13 cellular contexts compared by ENCODE assay signal in genomic region chr2:235230809-235231601, GRCh38.
DNase-seq lines count a peak whose midpoint lies in the region; ATAC-seq, FAIRE-seq and TF ChIP-seq lines count a peak whose summit lies in the region.
"Had no signal": no experiment of that assay in that cellular context is flagged by ENCODE, and none has a peak within 500 bp of the region (broad histone marks: within the 10 kb centered on the region; RNA-seq: fewer than 3 reads in every experiment).

No MANE protein-coding gene starts in this region.

- peak; percentile 39 for DNase-seq in GM04503 (ENCODE audit: low read depth)
- DNase-seq in NCI-H2171 (lab: John Stamatoyannopoulos, UW), result peak; percentile 9
- peak; percentile 29 for DNase-seq in dermis blood vessel endothelial cell
- peak; percentile 87 for DNase-seq in retinal pigment epithelial cell (ENCODE audit: low read depth)
- no peak for DNase-seq in urothelium cell line (ENCODE audit: low spot score)
- DNase-seq in stimulated activated naive CD8-positive, alpha-beta T cell treated with anti-CD3 and anti-CD28 coated beads, Interleukin-15, amount 100 ng/mL, for 72 hours, result no peak
- DNase-seq in OCI-M2 (lab: John Stamatoyannopoulos, UW; ENCODE audit: unreplicated experiment), result no peak
- DNase-seq: activated effector memory CD4-positive, alpha-beta T cell treated with anti-CD3 and anti-CD28 coated beads, Interleukin-2, amount 50 U/mL, for 16 hours; MG63; natural killer cell; SHP77 treated with DMSO at 0.1 percent for 48 hours had no signal

- H3K4me3 Mint-ChIP-seq in stimulated activated naive CD8-positive, alpha-beta T cell treated with anti-CD3 and anti-CD28 coated beads, Interleukin-15, amount 100 ng/mL, for 72 hours, result no peak overlapping the region
- H3K4me3 Mint-ChIP-seq: natural killer cell; stimulated activated effector memory CD8-positive, alpha-beta T cell treated with anti-CD3 and anti-CD28 coated beads, Interleukin-12 subunit alpha, Interleukin-12 subunit beta, amount 100 ng/mL, for 72 hours had no signal

- FAIRE-seq in urothelium cell line (lab: Jason Lieb, UNC), result no peak

- H3K4me3 ChIP-seq in retinal pigment epithelial cell (ENCODE audit: low read length), result no peak overlapping the region
- H3K4me3 ChIP-seq: MG63 had no signal

- no peaks in the 10 kb centered on the region for H3K9me3 Mint-ChIP-seq in stimulated activated naive CD8-positive, alpha-beta T cell treated with anti-CD3 and anti-CD28 coated beads, Interleukin-15, amount 100 ng/mL, for 72 hours
- H3K9me3 Mint-ChIP-seq: natural killer cell; stimulated activated effector memory CD8-positive, alpha-beta T cell treated with anti-CD3 and anti-CD28 coated beads, Interleukin-12 subunit alpha, Interleukin-12 subunit beta, amount 100 ng/mL, for 72 hours had no signal

- H3K27me3 Mint-ChIP-seq in stimulated activated naive CD8-positive, alpha-beta T cell treated with anti-CD3 and anti-CD28 coated beads, Interleukin-15, amount 100 ng/mL, for 72 hours, result peaks cover 55% of the 10 kb centered on the region

- no peak overlapping the region for H3K27ac Mint-ChIP-seq in stimulated activated naive CD8-positive, alpha-beta T cell treated with anti-CD3 and anti-CD28 coated beads, Interleukin-15, amount 100 ng/mL, for 72 hours
- H3K27ac Mint-ChIP-seq: natural killer cell; stimulated activated effector memory CD8-positive, alpha-beta T cell treated with anti-CD3 and anti-CD28 coated beads, Interleukin-12 subunit alpha, Interleukin-12 subunit beta, amount 100 ng/mL, for 72 hours had no signal

- H3K4me1 Mint-ChIP-seq in stimulated activated naive CD8-positive, alpha-beta T cell treated with anti-CD3 and anti-CD28 coated beads, Interleukin-15, amount 100 ng/mL, for 72 hours, result no peaks in the 10 kb centered on the region
- H3K4me1 Mint-ChIP-seq: natural killer cell; stimulated activated effector memory CD8-positive, alpha-beta T cell treated with anti-CD3 and anti-CD28 coated beads, Interleukin-12 subunit alpha, Interleukin-12 subunit beta, amount 100 ng/mL, for 72 hours had no signal

- no peak for ATAC-seq in stimulated activated naive CD8-positive, alpha-beta T cell treated with anti-CD3 and anti-CD28 coated beads, Interleukin-15, amount 100 ng/mL, for 72 hours
- ATAC-seq: activated CD4-positive, CD25-positive, alpha-beta regulatory T cell treated with anti-CD3 and anti-CD28 coated beads, Interleukin-2, amount 50 U/mL, for 24 hours; natural killer cell; stimulated activated effector memory CD8-positive, alpha-beta T cell treated with anti-CD3 and anti-CD28 coated beads, Interleukin-12 subunit alpha, Interleukin-12 subunit beta, amount 100 ng/mL, for 72 hours had no signal

- no peak for TF ChIP-seq CTCF in retinal pigment epithelial cell (conservative IDR thresholded peaks at IDR 0.05; ENCODE audit: low read depth, low read length)

Comparison
In these comparisons a context has a peak if more than half of its experiments do, and no peak if none do; other contexts are left out.
1. DNase-seq: peak in GM04503 (single experiment), NCI-H2171 (single experiment), dermis blood vessel endothelial cell (single experiment) and retinal pigment epithelial cell (single experiment); none in urothelium cell line (single experiment), stimulated activated naive CD8-positive, alpha-beta T cell treated with anti-CD3 and anti-CD28 coated beads, Interleukin-15, amount 100 ng/mL, for 72 hours (0 of 2) and OCI-M2 (single experiment).